8 cellular contexts compared by ENCODE assay signal in the genomic region with DNA sequence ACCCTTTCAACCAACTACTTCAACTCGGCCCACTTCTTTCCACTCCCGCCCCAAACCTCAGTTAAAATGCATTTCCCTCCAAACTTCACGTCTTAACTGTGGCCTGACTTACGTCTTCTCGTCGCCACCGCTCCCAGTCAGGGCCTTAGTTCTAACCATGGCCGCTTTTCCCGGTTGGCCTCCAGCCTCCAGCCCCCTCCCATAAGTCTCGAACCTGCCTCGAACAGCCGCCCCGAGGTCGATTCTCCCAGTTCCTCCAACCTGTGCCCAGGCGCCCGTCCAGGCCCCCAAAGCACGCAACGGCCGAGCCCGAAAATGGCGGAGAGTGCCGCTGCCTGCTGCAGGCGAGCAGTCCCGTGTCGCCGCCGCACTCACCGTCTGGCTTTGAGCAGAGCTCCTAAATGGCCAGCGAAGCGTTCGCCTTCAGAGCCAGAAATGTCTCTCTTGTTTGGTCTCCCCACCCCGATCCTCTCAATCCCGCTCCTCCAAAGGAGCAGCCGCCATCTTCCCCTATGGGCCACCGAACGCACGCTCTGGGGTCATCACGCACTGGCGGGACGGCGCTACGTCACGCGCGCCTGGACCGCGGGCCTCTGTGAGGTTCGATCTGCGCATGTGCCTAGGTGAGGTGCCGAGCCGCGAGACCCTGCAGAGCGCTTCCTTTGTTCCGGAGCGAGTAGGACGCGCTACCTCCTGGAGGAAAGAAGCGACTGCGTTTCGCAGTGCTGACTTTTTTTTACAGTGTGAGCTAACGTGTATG. TPM values are rescaled to one million over a fixed set of nuclear protein-coding genes. Genes with fewer than 3 reads are reported as not detected.
DNase-seq lines count a peak whose midpoint lies in the region; ATAC-seq and TF ChIP-seq lines count a peak whose summit lies in the region.

Gene WDR33, minus strand, starts transcription at position 535 of the 760 bp plus-strand sequence. CDS start 40,190 bp downstream, outside the sequence.

- peaks cover 23% of the 10 kb centered on the region for H3K4me1 Mint-ChIP-seq in activated T-helper 17 cell treated with anti-CD3 and anti-CD28 coated beads, Interleukin-2, amount 50 U/mL, for 72 hours
- H3K4me1 Mint-ChIP-seq in nephron, result peaks cover 43% of the 10 kb centered on the region
- peaks cover 49% of the 10 kb centered on the region for H3K4me1 Mint-ChIP-seq in stimulated activated naive CD8-positive, alpha-beta T cell treated with anti-CD3 and anti-CD28 coated beads, Interleukin-15, amount 100 ng/mL, for 72 hours

- H3K27ac Mint-ChIP-seq in activated T-helper 17 cell treated with anti-CD3 and anti-CD28 coated beads, Interleukin-2, amount 50 U/mL, for 72 hours, result peak within 1 kb of the TSS; percentile 99
- H3K27ac Mint-ChIP-seq in nephron, result peak within 1 kb of the TSS; percentile 98 to 99 (median 98)
- peak within 1 kb of the TSS; percentile 99 to 100 for H3K27ac Mint-ChIP-seq in stimulated activated naive CD8-positive, alpha-beta T cell treated with anti-CD3 and anti-CD28 coated beads, Interleukin-15, amount 100 ng/mL, for 72 hours

- H3K4me3 ChIP-seq in LNCaP clone FGC (ENCODE audit: low read depth, low read length) (peak within 1 kb of the TSS; percentile 75), fibroblast of pulmonary artery (replicated peaks; ENCODE audit: low read depth, low read length) (peak within 1 kb of the TSS; percentile 80)

- H3K36me3 Mint-ChIP-seq in activated T-helper 17 cell treated with anti-CD3 and anti-CD28 coated beads, Interleukin-2, amount 50 U/mL, for 72 hours (ENCODE audit: low read depth), result peaks cover 46% of the 10 kb centered on the region
- peaks cover 4% of the 10 kb centered on the region for H3K36me3 Mint-ChIP-seq in nephron (ENCODE audit: low read depth)

- ATAC-seq in activated T-helper 17 cell treated with anti-CD3 and anti-CD28 coated beads, Interleukin-2, amount 50 U/mL, for 72 hours (replicated peaks), result peak; percentile 99
- ATAC-seq in stimulated activated naive CD8-positive, alpha-beta T cell treated with anti-CD3 and anti-CD28 coated beads, Interleukin-15, amount 100 ng/mL, for 72 hours, result peak; percentile 99

- H3K4me3 Mint-ChIP-seq in activated T-helper 17 cell treated with anti-CD3 and anti-CD28 coated beads, Interleukin-2, amount 50 U/mL, for 72 hours, result peak within 1 kb of the TSS; percentile 99
- peak within 1 kb of the TSS; percentile 96 to 98 (median 98) for H3K4me3 Mint-ChIP-seq in nephron
- peak within 1 kb of the TSS; percentile 92 to 97 for H3K4me3 Mint-ChIP-seq in stimulated activated naive CD8-positive, alpha-beta T cell treated with anti-CD3 and anti-CD28 coated beads, Interleukin-15, amount 100 ng/mL, for 72 hours

- POLR2A ChIA-PET in RWPE1 (lab: Yijun Ruan, JAX; ENCODE audit: low non-redundant PET), result no interaction called here

- H3K27ac ChIP-seq in RWPE1, result peak within 1 kb of the TSS; percentile 94

- DNase-seq in ELF-1 (ENCODE audit: low read depth, low spot score) (peak; percentile 98), GOT3 (lab: John Stamatoyannopoulos, UW) (peak; percentile 77), LNCaP clone FGC (ENCODE audit: low read depth) (peak; percentile 64), RWPE1 (ENCODE audit: low spot score) (peak; percentile 92), fibroblast of pulmonary artery (ENCODE audit: low read depth) (peak; percentile 87)
- peak; percentile 93 to 96 for DNase-seq in stimulated activated naive CD8-positive, alpha-beta T cell treated with anti-CD3 and anti-CD28 coated beads, Interleukin-15, amount 100 ng/mL, for 72 hours

- no peaks in the 10 kb centered on the region for H3K27me3 Mint-ChIP-seq in activated T-helper 17 cell treated with anti-CD3 and anti-CD28 coated beads, Interleukin-2, amount 50 U/mL, for 72 hours
- H3K27me3 Mint-ChIP-seq in nephron (ENCODE audit: low read depth), result peaks cover 5% of the 10 kb centered on the region
- H3K27me3 Mint-ChIP-seq in stimulated activated naive CD8-positive, alpha-beta T cell treated with anti-CD3 and anti-CD28 coated beads, Interleukin-15, amount 100 ng/mL, for 72 hours, result peaks cover 7% of the 10 kb centered on the region

- no peaks in the 10 kb centered on the region for H3K9me3 Mint-ChIP-seq in activated T-helper 17 cell treated with anti-CD3 and anti-CD28 coated beads, Interleukin-2, amount 50 U/mL, for 72 hours
- H3K9me3 Mint-ChIP-seq in nephron, result no peaks in the 10 kb centered on the region
- no peaks in the 10 kb centered on the region for H3K9me3 Mint-ChIP-seq in stimulated activated naive CD8-positive, alpha-beta T cell treated with anti-CD3 and anti-CD28 coated beads, Interleukin-15, amount 100 ng/mL, for 72 hours

- CTCF ChIA-PET in RWPE1 (lab: Yijun Ruan, JAX), result interaction anchor here (0.7 to 1.4 kb wide), 2 partner anchors 11 to 393 kb away, joined by 3 to 6 read pairs; no protein-coding TSS in a partner anchor

- TF ChIP-seq CTCF in LNCaP clone FGC (IDR thresholded peaks at IDR 0.05; ENCODE audit: control insufficient read depth, extremely low read depth, insufficient read depth) (no peak), RWPE1 (conservative IDR thresholded peaks at IDR 0.05; ENCODE audit: low read depth) (no peak), fibroblast of pulmonary artery (IDR thresholded peaks at IDR 0.05; ENCODE audit: low read length, missing control alignments) (peak; percentile 11), nephron (IDR thresholded peaks at IDR 0.05; ENCODE audit: unreplicated experiment in 3 of 3) (no peak)

RNA-seq across cellular contexts. Expression of gene WDR33, which starts in this region (rescaled TPM):
- total RNA-seq in activated T-helper 17 cell treated with anti-CD3 and anti-CD28 coated beads, Interleukin-2, amount 50 U/mL, for 72 hours, result 10 to 100 TPM; 72.6 to 80.3 TPM

Comparison
In these comparisons a context has a peak if more than half of its experiments do, and no peak if none do; other contexts are left out.
1. Peak in every context shown above with its lines: DNase-seq, ATAC-seq, H3K4me3 ChIP-seq and H3K27ac ChIP-seq.